ENCODE assay signal across 8 cellular contexts in the genomic region with DNA sequence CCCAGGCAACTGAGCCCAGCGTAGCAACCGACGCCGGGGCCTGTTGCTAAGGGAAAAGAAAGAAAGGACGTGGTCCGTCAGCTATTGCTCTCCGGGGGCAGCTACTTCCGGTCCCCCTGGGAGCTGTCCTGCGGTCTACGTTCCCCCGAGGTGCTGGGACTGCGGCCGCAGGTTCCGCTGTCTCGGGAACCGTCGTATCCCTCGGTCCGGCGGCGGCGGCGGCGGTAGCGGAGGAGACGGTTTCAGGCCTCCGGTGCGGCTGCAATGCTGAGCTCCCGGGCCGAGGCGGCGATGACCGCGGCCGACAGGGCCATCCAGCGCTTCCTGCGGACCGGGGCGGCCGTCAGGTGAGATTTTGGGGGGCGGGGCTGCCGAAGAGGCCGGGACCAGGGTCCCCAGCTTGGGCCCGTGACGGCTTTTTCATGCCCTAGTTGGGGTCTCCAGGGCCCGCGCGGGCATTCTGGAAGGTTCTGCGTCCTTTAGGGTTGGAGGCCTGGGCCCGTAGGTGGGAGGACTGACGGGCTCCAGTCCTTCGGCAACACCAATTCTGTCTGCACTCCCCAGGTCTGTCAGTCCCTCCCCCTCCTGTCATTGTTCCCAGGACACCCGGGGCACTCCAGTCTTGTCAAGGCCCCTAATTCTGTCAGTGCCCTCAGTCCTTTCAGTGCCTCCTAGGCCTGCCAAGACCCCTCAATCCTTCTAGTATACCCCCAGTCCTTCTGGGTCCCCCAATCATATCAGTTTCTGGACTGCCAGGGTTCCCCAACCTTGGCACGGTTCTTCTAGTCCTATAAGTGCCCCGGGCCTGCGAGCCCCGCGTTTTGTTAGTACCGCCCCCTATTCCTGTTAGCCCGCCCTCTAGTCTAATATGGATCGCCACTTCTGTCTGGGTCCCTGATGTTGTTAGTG. TPM values are rescaled to one million over a fixed set of nuclear protein-coding genes. Genes with fewer than 3 reads are reported as not detected.
A peak's percentile ranks its signal among the peaks of the same experiment; 100 is the strongest.
DNase-seq lines count a peak whose midpoint lies in the region; ATAC-seq lines count a peak whose summit lies in the region.

A gene with protein sequence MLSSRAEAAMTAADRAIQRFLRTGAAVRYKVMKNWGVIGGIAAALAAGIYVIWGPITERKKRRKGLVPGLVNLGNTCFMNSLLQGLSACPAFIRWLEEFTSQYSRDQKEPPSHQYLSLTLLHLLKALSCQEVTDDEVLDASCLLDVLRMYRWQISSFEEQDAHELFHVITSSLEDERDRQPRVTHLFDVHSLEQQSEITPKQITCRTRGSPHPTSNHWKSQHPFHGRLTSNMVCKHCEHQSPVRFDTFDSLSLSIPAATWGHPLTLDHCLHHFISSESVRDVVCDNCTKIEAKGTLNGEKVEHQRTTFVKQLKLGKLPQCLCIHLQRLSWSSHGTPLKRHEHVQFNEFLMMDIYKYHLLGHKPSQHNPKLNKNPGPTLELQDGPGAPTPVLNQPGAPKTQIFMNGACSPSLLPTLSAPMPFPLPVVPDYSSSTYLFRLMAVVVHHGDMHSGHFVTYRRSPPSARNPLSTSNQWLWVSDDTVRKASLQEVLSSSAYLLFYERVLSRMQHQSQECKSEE (plus strand): TSS at position 162 of the 909 bp plus-strand sequence. CDS start 103 bp downstream, at position 265.

- peak within 1 kb of the TSS; percentile 86 for H3K4me3 Mint-ChIP-seq in activated CD4-positive, alpha-beta T cell treated with anti-CD3 and anti-CD28 coated beads for 36 hours

- CTCF ChIA-PET in activated CD4-positive, alpha-beta T cell treated with anti-CD3 and anti-CD28 coated beads for 36 hours (lab: Charles Lee) = interaction anchor here (0.7 to 2.6 kb wide), 6 partner anchors 34 to 376 kb away, joined by 3 to 14 read pairs (median 4); a partner anchor contains a TSS

- H3K27ac ChIP-seq in cingulate gyrus (ENCODE audit: low read depth, low read length) = peak within 1 kb of the TSS; percentile 83
- peak within 1 kb of the TSS; percentile 88 for H3K27ac ChIP-seq in layer of hippocampus (ENCODE audit: low read depth, low read length)

- intact Hi-C loops in activated CD4-positive, alpha-beta T cell treated with anti-CD3 and anti-CD28 coated beads for 36 hours (cut with DNase I, micrococcal nuclease) = loop anchor here (1.0 to 5.0 kb wide), 14 partner anchors 41 to 1368 kb away; a partner anchor contains a TSS

- POLR2A ChIA-PET in activated CD4-positive, alpha-beta T cell treated with anti-CD3 and anti-CD28 coated beads for 36 hours (lab: Charles Lee) = interaction anchor here (0.7 kb wide), 1 partner anchor 18 kb away, joined by 3 read pairs; no protein-coding TSS in a partner anchor

- H3K27me3 ChIP-seq in layer of hippocampus (ENCODE audit: control insufficient read depth, insufficient read depth, low read length) = no peaks in the 10 kb centered on the region

- ATAC-seq in GM19035 (IDR thresholded peaks at IDR 0.05; ENCODE audit: unreplicated experiment) = peak; percentile 68
- peak; percentile 74 for ATAC-seq in HG03280 (IDR thresholded peaks at IDR 0.05; ENCODE audit: unreplicated experiment)
- ATAC-seq in activated CD4-positive, alpha-beta T cell treated with anti-CD3 and anti-CD28 coated beads for 36 hours = peak; percentile 70

- H3K27ac Mint-ChIP-seq in activated CD4-positive, alpha-beta T cell treated with anti-CD3 and anti-CD28 coated beads for 36 hours = peak within 1 kb of the TSS; percentile 97

- DNase-seq in AML-193 (lab: John Stamatoyannopoulos, UW) (peak; percentile 61 to 68), NCI-H460 (ENCODE audit: extremely low read depth, low read depth) (peak; percentile 74)
- DNase-seq in activated CD4-positive, alpha-beta T cell treated with anti-CD3 and anti-CD28 coated beads for 36 hours = peak; percentile 91
- DNase-seq in stimulated activated CD4-positive, alpha-beta T cell treated with anti-CD3 and anti-CD28 coated beads, Interleukin-1b, Interleukin-23, amount 100 ng/mL, for 1 hour (ENCODE audit: low read depth in 2 of 2) = peak; percentile 60 to 70

- H3K9me3 Mint-ChIP-seq in activated CD4-positive, alpha-beta T cell treated with anti-CD3 and anti-CD28 coated beads for 36 hours (ENCODE audit: low read depth) = no peaks in the 10 kb centered on the region

- peaks cover 6% of the 10 kb centered on the region for H3K4me1 Mint-ChIP-seq in activated CD4-positive, alpha-beta T cell treated with anti-CD3 and anti-CD28 coated beads for 36 hours

- H3K27me3 Mint-ChIP-seq in activated CD4-positive, alpha-beta T cell treated with anti-CD3 and anti-CD28 coated beads for 36 hours = no peaks in the 10 kb centered on the region

- H3K36me3 Mint-ChIP-seq in activated CD4-positive, alpha-beta T cell treated with anti-CD3 and anti-CD28 coated beads for 36 hours (ENCODE audit: low read depth) = peaks cover 5% of the 10 kb centered on the region

RNA-seq across cellular contexts. Expression of the gene that starts here (rescaled TPM):
- 8.2 and 13.6 TPM in 2 replicates for total RNA-seq in NCI-H460 (2014; rRNA removed; shearing (Covaris generic))
- 10.9 and 19.7 TPM in 2 replicates for polyA plus RNA-seq in NCI-H460 (2014; cell fraction: nucleus; rRNA removed)
- total RNA-seq in activated CD4-positive, alpha-beta T cell treated with anti-CD3 and anti-CD28 coated beads for 36 hours = 10 to 100 TPM in 1 of 2 experiments, 1 to 10 TPM in 1; 9.2 to 14.5 TPM

Comparison
In these comparisons a context has a peak if more than half of its experiments do, and no peak if none do; other contexts are left out.
1. Peak in every context shown above with its lines: DNase-seq, ATAC-seq and H3K27ac ChIP-seq.